8 cellular contexts compared by ENCODE assay signal in the genomic region with DNA sequence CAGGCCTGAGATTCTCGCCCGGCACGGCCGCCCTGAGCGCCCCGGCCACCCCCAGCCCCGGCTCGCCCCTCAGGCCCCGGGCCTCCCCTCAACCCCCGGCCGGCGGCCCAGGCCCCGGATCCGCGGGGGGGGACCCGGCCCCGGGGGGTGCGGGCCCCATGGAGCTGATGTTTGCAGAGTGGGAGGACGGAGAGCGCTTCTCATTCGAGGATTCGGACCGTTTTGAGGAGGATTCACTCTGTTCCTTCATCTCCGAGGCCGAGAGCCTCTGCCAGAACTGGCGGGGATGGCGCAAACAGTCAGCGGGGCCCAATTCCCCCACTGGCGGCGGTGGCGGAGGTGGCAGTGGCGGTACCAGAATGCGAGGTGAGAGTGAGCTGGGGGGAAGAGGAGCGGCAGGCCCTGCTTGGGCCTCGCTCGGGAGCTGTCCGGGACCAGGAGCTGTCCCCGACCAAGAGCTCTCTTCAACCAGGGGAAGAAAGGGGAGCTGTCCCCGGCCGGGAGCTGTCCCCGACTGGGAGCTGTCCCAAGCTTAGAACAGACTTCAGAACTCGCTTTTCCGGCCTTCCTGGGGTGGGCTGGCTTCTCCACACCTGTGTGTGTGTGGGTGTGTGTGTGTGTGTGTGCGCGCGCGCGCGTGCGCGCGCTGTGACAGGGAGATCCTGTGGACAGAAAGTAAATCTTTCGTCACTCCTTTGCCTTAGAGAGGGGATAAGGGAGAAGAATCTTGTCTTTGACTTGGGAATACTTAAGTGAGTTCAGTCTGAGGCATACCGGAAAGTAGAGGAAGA. TPM values are rescaled to one million over a fixed set of nuclear protein-coding genes. Genes with fewer than 3 reads are reported as not detected.
DNase-seq lines count a peak whose midpoint lies in the region; ATAC-seq and TF ChIP-seq lines count a peak whose summit lies in the region.

No MANE protein-coding gene starts in this region.

- H3K36me3 Mint-ChIP-seq in brain: peaks cover 23% of the 10 kb centered on the region

- peak overlapping the region; percentile 96 to 100 (median 99) for H3K27ac Mint-ChIP-seq in brain

- no peaks in the 10 kb centered on the region for H3K9me3 Mint-ChIP-seq in brain

- H3K4me1 Mint-ChIP-seq in brain: peaks cover 67% of the 10 kb centered on the region

- peak; percentile 13 for ATAC-seq in HG03095 (IDR thresholded peaks at IDR 0.05; ENCODE audit: unreplicated experiment)
- ATAC-seq in SK-N-SH treated with all-trans-retinoic acid at 6 μM for 48 hours: peak; percentile 11

- DNase-seq in SIG-M5 treated with dmso at 0.1 percent for 504 hours (lab: John Stamatoyannopoulos, UW; ENCODE audit: unreplicated experiment) (peak; percentile 32), SIG-M5 (lab: John Stamatoyannopoulos, UW) (no peak), islet precursor cell (peak; percentile 88), NCI-H2171 (lab: John Stamatoyannopoulos, UW) (no peak)
- DNase-seq in stimulated activated CD4-positive, alpha-beta T cell treated with anti-CD3 and anti-CD28 coated beads, Interleukin-4, amount 100 ng/mL, for 48 hours (ENCODE audit: low read depth in 2 of 2): peak; percentile 23 to 24

- TF ChIP-seq CTCF in brain (conservative IDR thresholded peaks at IDR 0.05): no peak

- peaks cover 9% of the 10 kb centered on the region for H3K27me3 Mint-ChIP-seq in brain

- peak overlapping the region; percentile 90 to 100 (median 99) for H3K4me3 Mint-ChIP-seq in brain

TF ChIP-seq in SK-N-SH treated with all-trans-retinoic acid at 6 μM for 48 hours, 23 proteins besides CTCF, POLR2A, EP300 and RAD21:
- TF ChIP-seq SNAI2 (CRISPR knock-in tag; IDR thresholded peaks at IDR 0.05) (no peak), ESRRG (CRISPR knock-in tag; IDR thresholded peaks at IDR 0.05) (no peak), ZNF565 (CRISPR knock-in tag; conservative IDR thresholded peaks at IDR 0.05; ENCODE audit: low read depth) (no peak), ZFP3 (CRISPR knock-in tag; IDR thresholded peaks at IDR 0.05) (no peak), RARB (CRISPR knock-in tag; IDR thresholded peaks at IDR 0.05) (no peak), TOX (CRISPR knock-in tag; IDR thresholded peaks at IDR 0.05; ENCODE audit: borderline replicate concordance) (no peak), ZNF8 (CRISPR knock-in tag; IDR thresholded peaks at IDR 0.05) (no peak)
- TF ChIP-seq, protein P1, sequence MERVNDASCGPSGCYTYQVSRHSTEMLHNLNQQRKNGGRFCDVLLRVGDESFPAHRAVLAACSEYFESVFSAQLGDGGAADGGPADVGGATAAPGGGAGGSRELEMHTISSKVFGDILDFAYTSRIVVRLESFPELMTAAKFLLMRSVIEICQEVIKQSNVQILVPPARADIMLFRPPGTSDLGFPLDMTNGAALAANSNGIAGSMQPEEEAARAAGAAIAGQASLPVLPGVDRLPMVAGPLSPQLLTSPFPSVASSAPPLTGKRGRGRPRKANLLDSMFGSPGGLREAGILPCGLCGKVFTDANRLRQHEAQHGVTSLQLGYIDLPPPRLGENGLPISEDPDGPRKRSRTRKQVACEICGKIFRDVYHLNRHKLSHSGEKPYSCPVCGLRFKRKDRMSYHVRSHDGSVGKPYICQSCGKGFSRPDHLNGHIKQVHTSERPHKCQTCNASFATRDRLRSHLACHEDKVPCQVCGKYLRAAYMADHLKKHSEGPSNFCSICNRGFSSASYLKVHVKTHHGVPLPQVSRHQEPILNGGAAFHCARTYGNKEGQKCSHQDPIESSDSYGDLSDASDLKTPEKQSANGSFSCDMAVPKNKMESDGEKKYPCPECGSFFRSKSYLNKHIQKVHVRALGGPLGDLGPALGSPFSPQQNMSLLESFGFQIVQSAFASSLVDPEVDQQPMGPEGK (CRISPR knock-in tag; IDR thresholded peaks at IDR 0.05; ENCODE audit: borderline replicate concordance): no peak
- TF ChIP-seq, protein P2, sequence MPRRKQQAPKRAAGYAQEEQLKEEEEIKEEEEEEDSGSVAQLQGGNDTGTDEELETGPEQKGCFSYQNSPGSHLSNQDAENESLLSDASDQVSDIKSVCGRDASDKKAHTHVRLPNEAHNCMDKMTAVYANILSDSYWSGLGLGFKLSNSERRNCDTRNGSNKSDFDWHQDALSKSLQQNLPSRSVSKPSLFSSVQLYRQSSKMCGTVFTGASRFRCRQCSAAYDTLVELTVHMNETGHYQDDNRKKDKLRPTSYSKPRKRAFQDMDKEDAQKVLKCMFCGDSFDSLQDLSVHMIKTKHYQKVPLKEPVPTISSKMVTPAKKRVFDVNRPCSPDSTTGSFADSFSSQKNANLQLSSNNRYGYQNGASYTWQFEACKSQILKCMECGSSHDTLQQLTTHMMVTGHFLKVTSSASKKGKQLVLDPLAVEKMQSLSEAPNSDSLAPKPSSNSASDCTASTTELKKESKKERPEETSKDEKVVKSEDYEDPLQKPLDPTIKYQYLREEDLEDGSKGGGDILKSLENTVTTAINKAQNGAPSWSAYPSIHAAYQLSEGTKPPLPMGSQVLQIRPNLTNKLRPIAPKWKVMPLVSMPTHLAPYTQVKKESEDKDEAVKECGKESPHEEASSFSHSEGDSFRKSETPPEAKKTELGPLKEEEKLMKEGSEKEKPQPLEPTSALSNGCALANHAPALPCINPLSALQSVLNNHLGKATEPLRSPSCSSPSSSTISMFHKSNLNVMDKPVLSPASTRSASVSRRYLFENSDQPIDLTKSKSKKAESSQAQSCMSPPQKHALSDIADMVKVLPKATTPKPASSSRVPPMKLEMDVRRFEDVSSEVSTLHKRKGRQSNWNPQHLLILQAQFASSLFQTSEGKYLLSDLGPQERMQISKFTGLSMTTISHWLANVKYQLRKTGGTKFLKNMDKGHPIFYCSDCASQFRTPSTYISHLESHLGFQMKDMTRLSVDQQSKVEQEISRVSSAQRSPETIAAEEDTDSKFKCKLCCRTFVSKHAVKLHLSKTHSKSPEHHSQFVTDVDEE (CRISPR knock-in tag; IDR thresholded peaks at IDR 0.05): no peak
- TF ChIP-seq, protein P3, sequence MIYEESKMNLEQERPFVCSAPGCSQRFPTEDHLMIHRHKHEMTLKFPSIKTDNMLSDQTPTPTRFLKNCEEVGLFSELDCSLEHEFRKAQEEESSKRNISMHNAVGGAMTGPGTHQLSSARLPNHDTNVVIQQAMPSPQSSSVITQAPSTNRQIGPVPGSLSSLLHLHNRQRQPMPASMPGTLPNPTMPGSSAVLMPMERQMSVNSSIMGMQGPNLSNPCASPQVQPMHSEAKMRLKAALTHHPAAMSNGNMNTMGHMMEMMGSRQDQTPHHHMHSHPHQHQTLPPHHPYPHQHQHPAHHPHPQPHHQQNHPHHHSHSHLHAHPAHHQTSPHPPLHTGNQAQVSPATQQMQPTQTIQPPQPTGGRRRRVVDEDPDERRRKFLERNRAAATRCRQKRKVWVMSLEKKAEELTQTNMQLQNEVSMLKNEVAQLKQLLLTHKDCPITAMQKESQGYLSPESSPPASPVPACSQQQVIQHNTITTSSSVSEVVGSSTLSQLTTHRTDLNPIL (CRISPR knock-in tag; IDR thresholded peaks at IDR 0.05; ENCODE audit: low read depth): no peak

RNA-seq across cellular contexts. Expression of a gene that starts 0.5 kb away (rescaled TPM):
- 81.2 TPM for polyA plus RNA-seq in brain (ENCODE audit: insufficient read depth, low read depth, low replicate concordance)

RNA-seq across cellular contexts. Expression of a gene that starts 4.1 kb away (rescaled TPM):
- polyA plus RNA-seq in brain (ENCODE audit: insufficient read depth, low read depth, low replicate concordance): 35.9 TPM

RNA-seq across cellular contexts. Expression of a gene that starts 25.5 kb away (rescaled TPM):
- polyA plus RNA-seq in brain (ENCODE audit: insufficient read depth, low read depth, low replicate concordance): 9.0 TPM

RNA-seq across cellular contexts. Expression of a gene that starts 41.7 kb away (rescaled TPM):
- 67.7 TPM for polyA plus RNA-seq in brain (ENCODE audit: insufficient read depth, low read depth, low replicate concordance)

Comparison
In these comparisons a context has a peak if more than half of its experiments do, and no peak if none do; other contexts are left out.
1. DNase-seq: peak in SIG-M5 treated with dmso at 0.1 percent for 504 hours (single experiment), islet precursor cell (single experiment) and stimulated activated CD4-positive, alpha-beta T cell treated with anti-CD3 and anti-CD28 coated beads, Interleukin-4, amount 100 ng/mL, for 48 hours (2 of 2); none in SIG-M5 (single experiment) and NCI-H2171 (single experiment).